8 cellular contexts compared by ENCODE assay signal in the genomic region with DNA sequence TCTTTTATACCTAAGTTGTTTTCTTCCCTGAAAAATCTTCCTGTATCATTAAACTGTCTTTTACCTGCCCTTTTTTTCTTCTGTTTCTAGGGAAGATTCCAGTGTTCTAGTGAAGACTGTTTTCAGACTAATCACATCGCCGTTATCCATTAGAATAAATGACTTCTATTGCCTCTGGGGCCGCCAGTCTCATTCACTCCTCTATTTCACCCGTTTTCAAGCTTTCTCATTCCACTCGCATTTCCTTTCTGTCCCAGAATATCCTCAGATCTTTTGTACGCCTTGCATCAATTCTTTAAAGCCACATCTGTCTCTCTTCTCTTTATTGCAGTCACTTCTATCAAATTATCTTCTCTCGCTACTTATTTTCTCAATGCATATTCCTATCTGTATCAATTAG.
"Had no signal": no experiment of that assay in that cellular context is flagged by ENCODE, and none has a peak within 500 bp of the region (broad histone marks: within the 10 kb centered on the region; RNA-seq: fewer than 3 reads in every experiment).

No MANE protein-coding gene starts in this region.

- DNase-seq: GDM1, GF-D8 had no signal

- ATAC-seq: GM12878 had no signal

- FAIRE-seq: G401.6, GM12878, GM12891, GM12892, GM18507, GM19239 had no signal

- H3K4me3 ChIP-seq: GM12878 had no signal
